21 cellular contexts compared by ENCODE assay signal in genomic region chr2:232286011-232286868, GRCh38.
DNase-seq lines count a peak whose midpoint lies in the region; ATAC-seq and TF ChIP-seq lines count a peak whose summit lies in the region.
"Had no signal": no experiment of that assay in that cellular context is flagged by ENCODE, and none has a peak within 500 bp of the region (broad histone marks: within the 10 kb centered on the region; RNA-seq: fewer than 3 reads in every experiment).

No MANE protein-coding gene starts in this region.

- CTCF ChIA-PET in activated CD4-positive, alpha-beta T cell treated with anti-CD3 and anti-CD28 coated beads for 36 hours (lab: Charles Lee) = interaction anchor here (1.3 to 1.4 kb wide), 2 partner anchors 30 to 41 kb away, joined by 3 to 4 read pairs; no protein-coding TSS in a partner anchor

- TF ChIP-seq CTCF in RWPE2 (IDR thresholded peaks at IDR 0.05; ENCODE audit: poor library complexity, severe bottlenecking) (no peak), foreskin keratinocyte (conservative IDR thresholded peaks at IDR 0.05) (peak; percentile 31)

- H3K27ac Mint-ChIP-seq in activated CD4-positive, alpha-beta T cell treated with anti-CD3 and anti-CD28 coated beads for 36 hours = peak overlapping the region; percentile 26
- H3K27ac Mint-ChIP-seq in activated CD4-positive, alpha-beta T cell treated with anti-CD3 and anti-CD28 coated beads, Interleukin-2, amount 10 ng/mL, durations not matched to agents 24 days and 14 days = no peak overlapping the region
- H3K27ac Mint-ChIP-seq in stimulated activated naive CD8-positive, alpha-beta T cell treated with anti-CD3 and anti-CD28 coated beads, Interleukin-15, amount 100 ng/mL, for 72 hours = peak overlapping the region; percentile 94 to 95
- H3K27ac Mint-ChIP-seq: dendritic cell treated with granulocyte-macrophage colony-stimulating factor and Interleukin-4, amounts not matched to agents 40 ng/mL and 50 ng/mL, for 4 days; HFFc6 had no signal

- no peaks in the 10 kb centered on the region for H3K36me3 Mint-ChIP-seq in activated CD4-positive, alpha-beta T cell treated with anti-CD3 and anti-CD28 coated beads for 36 hours (ENCODE audit: low read depth)
- H3K36me3 Mint-ChIP-seq in activated CD4-positive, alpha-beta T cell treated with anti-CD3 and anti-CD28 coated beads, Interleukin-2, amount 10 ng/mL, durations not matched to agents 24 days and 14 days (ENCODE audit: low read depth) = no peaks in the 10 kb centered on the region

- no peak overlapping the region for H3K4me3 Mint-ChIP-seq in activated CD4-positive, alpha-beta T cell treated with anti-CD3 and anti-CD28 coated beads for 36 hours
- no peak overlapping the region for H3K4me3 Mint-ChIP-seq in activated CD4-positive, alpha-beta T cell treated with anti-CD3 and anti-CD28 coated beads, Interleukin-2, amount 10 ng/mL, durations not matched to agents 24 days and 14 days
- no peak overlapping the region for H3K4me3 Mint-ChIP-seq in stimulated activated naive CD8-positive, alpha-beta T cell treated with anti-CD3 and anti-CD28 coated beads, Interleukin-15, amount 100 ng/mL, for 72 hours
- H3K4me3 Mint-ChIP-seq: CD8-positive, alpha-beta memory T cell; dendritic cell treated with granulocyte-macrophage colony-stimulating factor and Interleukin-4, amounts not matched to agents 40 ng/mL and 50 ng/mL, for 4 days; HFFc6 had no signal

- H3K4me1 Mint-ChIP-seq in activated CD4-positive, alpha-beta T cell treated with anti-CD3 and anti-CD28 coated beads for 36 hours = peaks cover 33% of the 10 kb centered on the region
- no peaks in the 10 kb centered on the region for H3K4me1 Mint-ChIP-seq in activated CD4-positive, alpha-beta T cell treated with anti-CD3 and anti-CD28 coated beads, Interleukin-2, amount 10 ng/mL, durations not matched to agents 24 days and 14 days
- peaks cover 49% of the 10 kb centered on the region for H3K4me1 Mint-ChIP-seq in stimulated activated naive CD8-positive, alpha-beta T cell treated with anti-CD3 and anti-CD28 coated beads, Interleukin-15, amount 100 ng/mL, for 72 hours

- no peaks in the 10 kb centered on the region for H3K27me3 Mint-ChIP-seq in activated CD4-positive, alpha-beta T cell treated with anti-CD3 and anti-CD28 coated beads for 36 hours
- no peaks in the 10 kb centered on the region for H3K27me3 Mint-ChIP-seq in activated CD4-positive, alpha-beta T cell treated with anti-CD3 and anti-CD28 coated beads, Interleukin-2, amount 10 ng/mL, durations not matched to agents 24 days and 14 days
- no peaks in the 10 kb centered on the region for H3K27me3 Mint-ChIP-seq in stimulated activated naive CD8-positive, alpha-beta T cell treated with anti-CD3 and anti-CD28 coated beads, Interleukin-15, amount 100 ng/mL, for 72 hours
- H3K27me3 Mint-ChIP-seq: CD8-positive, alpha-beta memory T cell; dendritic cell treated with granulocyte-macrophage colony-stimulating factor and Interleukin-4, amounts not matched to agents 40 ng/mL and 50 ng/mL, for 4 days had no signal

- peak; percentile 39 for ATAC-seq in activated CD4-positive, alpha-beta T cell treated with anti-CD3 and anti-CD28 coated beads for 36 hours
- ATAC-seq in RWPE2 (ENCODE audit: low read depth) (peak; percentile 49; the same call in 1 of the 3 replicates), foreskin keratinocyte (peak; percentile 81)
- ATAC-seq in stimulated activated naive CD8-positive, alpha-beta T cell treated with anti-CD3 and anti-CD28 coated beads, Interleukin-15, amount 100 ng/mL, for 72 hours = peak; percentile 35
- ATAC-seq: A549, body of pancreas, HepG2, left cardiac atrium, PC-3 had no signal

- intact Hi-C loops in activated CD4-positive, alpha-beta T cell treated with anti-CD3 and anti-CD28 coated beads for 36 hours (cut with DNase I, micrococcal nuclease) = no loop called here
- intact Hi-C loops in activated CD4-positive, alpha-beta T cell treated with anti-CD3 and anti-CD28 coated beads, Interleukin-2, amount 10 ng/mL, durations not matched to agents 24 days and 14 days (cut with micrococcal nuclease) = no loop called here

- no peaks in the 10 kb centered on the region for H3K9me3 Mint-ChIP-seq in activated CD4-positive, alpha-beta T cell treated with anti-CD3 and anti-CD28 coated beads for 36 hours (ENCODE audit: low read depth)
- no peaks in the 10 kb centered on the region for H3K9me3 Mint-ChIP-seq in activated CD4-positive, alpha-beta T cell treated with anti-CD3 and anti-CD28 coated beads, Interleukin-2, amount 10 ng/mL, durations not matched to agents 24 days and 14 days
- H3K9me3 Mint-ChIP-seq in stimulated activated naive CD8-positive, alpha-beta T cell treated with anti-CD3 and anti-CD28 coated beads, Interleukin-15, amount 100 ng/mL, for 72 hours = no peaks in the 10 kb centered on the region
- H3K9me3 Mint-ChIP-seq: CD8-positive, alpha-beta memory T cell; dendritic cell treated with granulocyte-macrophage colony-stimulating factor and Interleukin-4, amounts not matched to agents 40 ng/mL and 50 ng/mL, for 4 days; HFFc6 had no signal

- H3K27me3 ChIP-seq in RWPE2 (ENCODE audit: insufficient read depth, poor library complexity, severe bottlenecking) = no peaks in the 10 kb centered on the region
- no peaks in the 10 kb centered on the region for H3K27me3 ChIP-seq in foreskin keratinocyte
- H3K27me3 ChIP-seq: body of pancreas, MG63, tibial nerve had no signal

- POLR2A ChIA-PET in activated CD4-positive, alpha-beta T cell treated with anti-CD3 and anti-CD28 coated beads for 36 hours (lab: Charles Lee) = no interaction called here

- no peaks in the 10 kb centered on the region for H3K9me3 ChIP-seq in RWPE2 (ENCODE audit: severe bottlenecking)
- H3K9me3 ChIP-seq: A549, body of pancreas, MG63, tibial nerve had no signal

- no peak for DNase-seq in activated CD4-positive, alpha-beta T cell treated with anti-CD3 and anti-CD28 coated beads for 36 hours
- no peak for DNase-seq in activated CD4-positive, alpha-beta T cell treated with anti-CD3 and anti-CD28 coated beads, Interleukin-2, amount 10 ng/mL, durations not matched to agents 24 days and 14 days
- DNase-seq in RWPE2 (ENCODE audit: low spot score) = no peak
- peak; percentile 85 to 88 for DNase-seq in foreskin keratinocyte
- DNase-seq in stimulated activated naive CD8-positive, alpha-beta T cell treated with anti-CD3 and anti-CD28 coated beads, Interleukin-15, amount 100 ng/mL, for 72 hours = no peak
- DNase-seq in foreskin melanocyte = no peak
- no peak for DNase-seq in NCI-H2227 (lab: John Stamatoyannopoulos, UW; ENCODE audit: unreplicated experiment)
- DNase-seq in NOMO-1 treated with DMSO at 0.1 percent for 48 hours (lab: John Stamatoyannopoulos, UW; ENCODE audit: unreplicated experiment) = no peak
- DNase-seq: body of pancreas, HFFc6, hypothalamus, left cardiac atrium, MG63, NCI-H187 treated with DMSO at 0.1 percent for 48 hours, NCI-H524 treated with DMSO at 0.1 percent for 48 hours, PC-3 had no signal

- no peaks in the 10 kb centered on the region for H3K36me3 ChIP-seq in RWPE2 (ENCODE audit: low read depth)
- H3K36me3 ChIP-seq: MG63 had no signal

- H3K27ac ChIP-seq in RWPE2 (ENCODE audit: poor library complexity, severe bottlenecking) (peak overlapping the region; percentile 2), foreskin keratinocyte (peak overlapping the region; percentile 36)
- H3K27ac ChIP-seq: A549, body of pancreas, tibial nerve had no signal

- peaks cover 11% of the 10 kb centered on the region for H3K4me1 ChIP-seq in RWPE2 (ENCODE audit: insufficient read depth, poor library complexity, severe bottlenecking)
- H3K4me1 ChIP-seq in foreskin keratinocyte = peaks cover 14% of the 10 kb centered on the region
- H3K4me1 ChIP-seq: A549, body of pancreas had no signal

- H3K4me3 ChIP-seq in RWPE2 (ENCODE audit: severe bottlenecking) = no peak overlapping the region
- H3K4me3 ChIP-seq: A549, body of pancreas, MG63, tibial nerve had no signal

Comparison
In these comparisons a context has a peak if more than half of its experiments do, and no peak if none do; other contexts are left out.
1. DNase-seq: peak in foreskin keratinocyte (2 of 2); none in activated CD4-positive, alpha-beta T cell treated with anti-CD3 and anti-CD28 coated beads for 36 hours (single experiment), activated CD4-positive, alpha-beta T cell treated with anti-CD3 and anti-CD28 coated beads, Interleukin-2, amount 10 ng/mL, durations not matched to agents 24 days and 14 days (single experiment), RWPE2 (single experiment), stimulated activated naive CD8-positive, alpha-beta T cell treated with anti-CD3 and anti-CD28 coated beads, Interleukin-15, amount 100 ng/mL, for 72 hours (0 of 2), foreskin melanocyte (single experiment), NCI-H2227 (single experiment) and NOMO-1 treated with DMSO at 0.1 percent for 48 hours (single experiment).
2. Peak in every context shown above with its lines, with median percentiles within 50 percentile points of each other: ATAC-seq.